9 cellular contexts compared by ENCODE assay signal in the genomic region with DNA sequence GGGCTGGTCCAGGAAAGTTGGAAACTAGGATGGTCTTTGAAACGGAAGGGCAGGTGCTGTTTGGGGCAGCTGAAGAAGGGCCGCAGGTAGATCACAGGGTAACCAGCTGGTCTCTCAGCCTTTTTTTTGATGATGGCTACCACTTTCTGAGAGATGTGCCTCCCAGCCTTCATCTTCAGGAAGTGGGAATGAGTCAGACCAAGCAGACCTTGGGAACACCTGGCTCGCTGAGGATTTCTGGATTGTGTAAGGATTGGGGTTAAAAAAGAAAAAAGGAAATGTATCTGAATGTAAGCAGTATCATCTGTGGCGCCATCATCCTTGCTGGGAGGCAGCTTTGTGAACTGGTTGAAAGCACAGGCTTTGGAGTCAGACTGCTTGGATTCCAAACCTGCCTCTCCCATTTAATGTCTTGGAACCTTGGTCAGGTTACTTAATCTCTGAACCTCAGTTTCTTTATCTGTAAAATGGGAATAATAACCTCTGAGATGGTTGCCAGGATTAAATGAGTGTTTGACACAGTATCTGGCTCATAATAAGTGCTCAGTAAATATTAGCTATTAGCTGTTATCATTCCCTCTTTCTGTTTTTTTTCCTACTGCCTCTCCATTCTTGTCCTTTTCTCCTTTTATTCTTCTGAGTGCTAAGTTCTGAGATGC. TPM values are rescaled to one million over a fixed set of nuclear protein-coding genes. Genes with fewer than 3 reads are reported as not detected.
A peak's percentile ranks its signal among the peaks of the same experiment; 100 is the strongest.
DNase-seq lines count a peak whose midpoint lies in the region; ATAC-seq and TF ChIP-seq lines count a peak whose summit lies in the region.
"Had no signal": no experiment of that assay in that cellular context is flagged by ENCODE, and none has a peak within 500 bp of the region (broad histone marks: within the 10 kb centered on the region; RNA-seq: fewer than 3 reads in every experiment).

No MANE protein-coding gene starts in this region.

- H3K4me3 ChIP-seq in SK-N-SH (ENCODE audit: low read depth in 2 of 2, low read length in 1 of 2) (no peak overlapping the region), sigmoid colon (no peak overlapping the region)

- no peak overlapping the region for H2AFZ ChIP-seq in SK-N-SH (ENCODE audit: low read depth)

- intact Hi-C loops in sigmoid colon (cut with DNase I), result loop anchor here (5.0 kb wide), 2 partner anchors 43 to 58 kb away; partner anchors contain the start of gene MCRS1

- ATAC-seq in SK-N-SH treated with all-trans-retinoic acid at 6 μM for 48 hours (no peak), HG02798 (IDR thresholded peaks at IDR 0.05; ENCODE audit: poor library complexity, unreplicated experiment) (no peak), HG03521 (IDR thresholded peaks at IDR 0.05; ENCODE audit: unreplicated experiment) (no peak)

- TF ChIP-seq EP300 in SK-N-SH (IDR thresholded peaks at IDR 0.05; ENCODE audit: borderline replicate concordance in 1 of 2, low read depth in 1 of 2, low read length in 1 of 2) (no peak), sigmoid colon (IDR thresholded peaks at IDR 0.05) (no peak)

- POLR2A ChIA-PET in SK-N-SH (lab: Yijun Ruan, JAX), result interaction anchor here (0.8 to 2.3 kb wide), 2 partner anchors 11 to 13 kb away, joined by 3 to 10 read pairs; no protein-coding TSS in a partner anchor

- no peak for TF ChIP-seq POLR2A in sigmoid colon (IDR thresholded peaks at IDR 0.05)

- H3K9me3 ChIP-seq in SK-N-SH, result no peaks in the 10 kb centered on the region
- no peaks in the 10 kb centered on the region for H3K9me3 ChIP-seq in sigmoid colon

- peaks cover 14 to 43% of the 10 kb centered on the region in 2 experiments; a peak in 3 of 4 replicates for H3K4me1 ChIP-seq in SK-N-SH (ENCODE audit: control insufficient read depth in 1 of 2, insufficient read depth in 2 of 2, low read depth in 1 of 2, low read length in 1 of 2)
- H3K4me1 ChIP-seq in sigmoid colon, result peaks cover 0 to 42% (median 38%) of the 10 kb centered on the region in 4 donors

- no peaks in the 10 kb centered on the region for H3K9me2 ChIP-seq in SK-N-SH

- no peaks in the 10 kb centered on the region for H3K27me3 ChIP-seq in SK-N-SH (ENCODE audit: insufficient read depth)
- H3K27me3 ChIP-seq in sigmoid colon, result no peaks in the 10 kb centered on the region

- H3K36me3 ChIP-seq in SK-N-SH (replicated peaks in 1 of 2; ENCODE audit: control insufficient read depth in 1 of 2, insufficient read depth in 2 of 2, low read length in 1 of 2) (peaks cover 0 to 2% of the 10 kb centered on the region in 2 experiments), sigmoid colon (no peaks in the 10 kb centered on the region)

- CTCF ChIA-PET in SK-N-SH (lab: Yijun Ruan, JAX), result interaction anchor here (0.8 to 13.7 kb wide), 7 partner anchors 12 to 336 kb away, joined by 3 to 102 read pairs (median 3); partner anchors contain the start of gene TMBIM6

- H4K20me1 ChIP-seq in SK-N-SH (ENCODE audit: insufficient read depth), result no peaks in the 10 kb centered on the region

- H3K9ac ChIP-seq in SK-N-SH, result no peak overlapping the region

- no peak for TF ChIP-seq RAD21 in SK-N-SH (IDR thresholded peaks at IDR 0.05; ENCODE audit: low read length)

- no peak for TF ChIP-seq CTCF in SK-N-SH (IDR thresholded peaks at IDR 0.05)
- no peak for TF ChIP-seq CTCF in sigmoid colon (IDR thresholded peaks at IDR 0.05)

- peak overlapping the region in 1 of 2 experiments; percentile 79; a peak in 3 of 4 replicates for H3K27ac ChIP-seq in SK-N-SH (ENCODE audit: low read depth in 2 of 2, low read length in 1 of 2)
- H3K27ac ChIP-seq in sigmoid colon, result peak overlapping the region; percentile 89 to 91 (median 90)

- H3K79me2 ChIP-seq in SK-N-SH (ENCODE audit: insufficient read depth), result peaks cover 3% of the 10 kb centered on the region; the same call in 1 of the 2 replicates

- 79% methylated on average over 4 of the region's 4 CpGs for WGBS in SK-N-SH (ENCODE audit: low lambda C conversion rate)
- 41 to 60% methylated on average over 4 of the region's 4 CpGs for WGBS in sigmoid colon, 2 donors

- DNase-seq in SK-N-SH (no peak), M059J (ENCODE audit: low read depth) (peak; percentile 86), dermis blood vessel endothelial cell (peak; percentile 37), sigmoid colon (no peak), epidermal melanocyte (ENCODE audit: insufficient read length, low spot score) (no peak)
- DNase-seq: NCI-H1092 treated with DMSO at 0.1 percent for 48 hours had no signal

- H3F3A ChIP-seq in SK-N-SH (replicated peaks; ENCODE audit: insufficient read depth), result peaks cover 71% of the 10 kb centered on the region

- no peak overlapping the region; the same call in 1 of the 2 replicates for H3K4me2 ChIP-seq in SK-N-SH

TF ChIP-seq in SK-N-SH, 30 proteins besides CTCF, POLR2A, EP300 and RAD21 (continues in another document):
- TF ChIP-seq RCOR1 (IDR thresholded peaks at IDR 0.05; ENCODE audit: low read length) (no peak), RFX5 (IDR thresholded peaks at IDR 0.05; ENCODE audit: low read length) (no peak), USF1 (IDR thresholded peaks at IDR 0.05; ENCODE audit: borderline replicate concordance, low read depth) (no peak), GATA2 (CRISPR knock-in tag; IDR thresholded peaks at IDR 0.05) (no peak), TCF12 (IDR thresholded peaks at IDR 0.05) (peak; percentile 45; the same call in 1 of the 2 replicates), SMC3 (IDR thresholded peaks at IDR 0.05; ENCODE audit: low read depth, low read length) (no peak), RXRA (IDR thresholded peaks at IDR 0.05; ENCODE audit: borderline replicate concordance, low read depth) (no peak)
- TF ChIP-seq, protein P1, sequence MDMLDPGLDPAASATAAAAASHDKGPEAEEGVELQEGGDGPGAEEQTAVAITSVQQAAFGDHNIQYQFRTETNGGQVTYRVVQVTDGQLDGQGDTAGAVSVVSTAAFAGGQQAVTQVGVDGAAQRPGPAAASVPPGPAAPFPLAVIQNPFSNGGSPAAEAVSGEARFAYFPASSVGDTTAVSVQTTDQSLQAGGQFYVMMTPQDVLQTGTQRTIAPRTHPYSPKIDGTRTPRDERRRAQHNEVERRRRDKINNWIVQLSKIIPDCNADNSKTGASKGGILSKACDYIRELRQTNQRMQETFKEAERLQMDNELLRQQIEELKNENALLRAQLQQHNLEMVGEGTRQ (IDR thresholded peaks at IDR 0.05; ENCODE audit: borderline replicate concordance, low read depth, low read length), result no peak

TF ChIP-seq in SK-N-SH treated with all-trans-retinoic acid at 6 μM for 48 hours, 23 proteins besides CTCF, POLR2A, EP300 and RAD21:
- TF ChIP-seq ZC3H10 (CRISPR knock-in tag; IDR thresholded peaks at IDR 0.05), result no peak
- no peak for TF ChIP-seq ESRRG (CRISPR knock-in tag; IDR thresholded peaks at IDR 0.05)

RNA-seq across cellular contexts. Expression of gene PRPF40B, which starts 1.7 kb away (rescaled TPM):
- polyA plus RNA-seq in SK-N-SH (2012; rRNA removed) (24.3 and 27.0 TPM in 2 replicates), sigmoid colon (10 to 100 TPM in 1 of 3 donors, 1 to 10 TPM in 2; 1.4 to 11.3 (median 3.6) TPM)
- 11.2 and 14.6 TPM in 2 replicates for polyA plus RNA-seq in SK-N-SH (2012; cell fraction: cytosol; rRNA removed)
- polyA plus RNA-seq in SK-N-SH (2012; cell fraction: nucleus; rRNA removed), result 125 TPM in 2 replicates
- total RNA-seq in M059J (2014; rRNA removed; shearing (Covaris generic)), result 7.8 and 9.8 TPM in 2 replicates
- total RNA-seq in dermis blood vessel endothelial cell (1.9 and 4.1 TPM in 2 replicates), sigmoid colon (10 to 100 TPM; 13.3 to 27.5 (median 21.0) TPM)

RNA-seq across cellular contexts. Expression of gene FAM186B, which starts 19.6 kb away (rescaled TPM):
- polyA plus RNA-seq in SK-N-SH (2012; rRNA removed) (0.16 and 0.24 TPM in 2 replicates), sigmoid colon (under 1 TPM in 1 of 3 donors, not detected in 2; 0.22 TPM)
- 0.09 and 0.18 TPM in 2 replicates for polyA plus RNA-seq in SK-N-SH (2012; cell fraction: cytosol; rRNA removed)
- polyA plus RNA-seq in SK-N-SH (2012; cell fraction: nucleus; rRNA removed), result 0.80 and 0.93 TPM in 2 replicates
- total RNA-seq in M059J (2014; rRNA removed; shearing (Covaris generic)), result 0.07 TPM in 1 of 2 replicates, not detected in the other
- total RNA-seq in dermis blood vessel endothelial cell (0.19 and 0.34 TPM in 2 replicates), sigmoid colon (under 1 TPM in 2 of 4 donors, not detected in 2; 0.16 to 0.54 TPM)

RNA-seq across cellular contexts. Expression of gene MCRS1, which starts 57.1 kb away (rescaled TPM):
- polyA plus RNA-seq in SK-N-SH (2012; rRNA removed), result 103 and 107 TPM in 2 replicates
- 50.0 and 75.2 TPM in 2 replicates for polyA plus RNA-seq in SK-N-SH (2012; cell fraction: cytosol; rRNA removed)
- 200 and 202 TPM in 2 replicates for polyA plus RNA-seq in SK-N-SH (2012; cell fraction: nucleus; rRNA removed)
- 58.1 and 62.6 TPM in 2 replicates for total RNA-seq in M059J (2014; rRNA removed; shearing (Covaris generic))
- total RNA-seq in dermis blood vessel endothelial cell, result 58.5 and 73.9 TPM in 2 replicates
- 10 to 100 TPM; 33.6 to 59.3 (median 48.0) TPM for total RNA-seq in sigmoid colon
- polyA plus RNA-seq in sigmoid colon, result 10 to 100 TPM; 43.8 to 61.0 (median 46.0) TPM

Comparison
In these comparisons a context has a peak if more than half of its experiments do, and no peak if none do; other contexts are left out.
1. DNase-seq: peak in M059J (single experiment) and dermis blood vessel endothelial cell (single experiment); none in SK-N-SH (single experiment), sigmoid colon (single experiment) and epidermal melanocyte (single experiment).